ENCODE assay signal across 8 cellular contexts in genomic region chr2:199460101-199460671, GRCh38. TPM values are rescaled to one million over a fixed set of nuclear protein-coding genes. Genes with fewer than 3 reads are reported as not detected.
DNase-seq lines count a peak whose midpoint lies in the region; ATAC-seq and TF ChIP-seq lines count a peak whose summit lies in the region.

No MANE protein-coding gene starts in this region.

- POLR2A ChIA-PET in BJ (lab: Charles Lee): no interaction called here

- H3K9me3 ChIP-seq in thoracic aorta: no peaks in the 10 kb centered on the region

- H3K27ac ChIP-seq in HL-60 (replicated peaks): peak overlapping the region; percentile 99
- peak overlapping the region in 1 of 2 donors; percentile 77 for H3K27ac ChIP-seq in thoracic aorta

- peaks cover 4% of the 10 kb centered on the region for H3K9me3 Mint-ChIP-seq in activated T-helper 1 cell treated with anti-CD3 and anti-CD28 coated beads, Interleukin-12 subunit alpha, Interleukin-12 subunit beta, Interleukin-2, Interleukin-4 antibody, amounts not matched to agents 30 ng/mL and 10 ng/mL and 1 ng/mL, durations not matched to agents 14 hours and 24 hours and 36 hours
- peaks cover 0 to 13% (median 5%) of the 10 kb centered on the region in 6 donors for H3K9me3 Mint-ChIP-seq in immature natural killer cell

- TF ChIP-seq CTCF in BJ (IDR thresholded peaks at IDR 0.05; ENCODE audit: insufficient read depth, low read depth, low read length) (no peak), HL-60 (IDR thresholded peaks at IDR 0.05; ENCODE audit: insufficient read depth, low read length) (no peak), thoracic aorta (IDR thresholded peaks at IDR 0.05) (no peak)

- intact Hi-C loops in activated T-helper 1 cell treated with anti-CD3 and anti-CD28 coated beads, Interleukin-12 subunit alpha, Interleukin-12 subunit beta, Interleukin-2, Interleukin-4 antibody, amounts not matched to agents 30 ng/mL and 10 ng/mL and 1 ng/mL, durations not matched to agents 14 hours and 24 hours and 36 hours (cut with micrococcal nuclease): no loop called here

- H3K4me3 Mint-ChIP-seq in activated T-helper 1 cell treated with anti-CD3 and anti-CD28 coated beads, Interleukin-12 subunit alpha, Interleukin-12 subunit beta, Interleukin-2, Interleukin-4 antibody, amounts not matched to agents 30 ng/mL and 10 ng/mL and 1 ng/mL, durations not matched to agents 14 hours and 24 hours and 36 hours: peak overlapping the region; percentile 89
- peak overlapping the region; percentile 92 to 96 (median 94) for H3K4me3 Mint-ChIP-seq in immature natural killer cell

- H3K36me3 ChIP-seq in BJ (ENCODE audit: control insufficient read depth, insufficient read depth, low read length) (no peaks in the 10 kb centered on the region), thoracic aorta (no peaks in the 10 kb centered on the region)

- ATAC-seq in thoracic aorta (ENCODE audit: insufficient number of reproducible peaks, low FRiP score, low read depth): no peak
- no peak for ATAC-seq in GM21526 (IDR thresholded peaks at IDR 0.05; ENCODE audit: low FRiP score, unreplicated experiment)
- no peak for ATAC-seq in HG03460 (IDR thresholded peaks at IDR 0.05; ENCODE audit: unreplicated experiment)

- peak overlapping the region; percentile 84 for H3K27ac Mint-ChIP-seq in activated T-helper 1 cell treated with anti-CD3 and anti-CD28 coated beads, Interleukin-12 subunit alpha, Interleukin-12 subunit beta, Interleukin-2, Interleukin-4 antibody, amounts not matched to agents 30 ng/mL and 10 ng/mL and 1 ng/mL, durations not matched to agents 14 hours and 24 hours and 36 hours
- H3K27ac Mint-ChIP-seq in immature natural killer cell: peak overlapping the region in 2 of 6 donors; percentile 16 to 75

- H3K4me3 ChIP-seq in BJ (ENCODE audit: low read depth, low read length): peak overlapping the region; percentile 89
- H3K4me3 ChIP-seq in HL-60 (replicated peaks; ENCODE audit: insufficient read depth, low read length): peak overlapping the region; percentile 73
- peak overlapping the region; percentile 85 for H3K4me3 ChIP-seq in thoracic aorta

- H3K4me1 Mint-ChIP-seq in activated T-helper 1 cell treated with anti-CD3 and anti-CD28 coated beads, Interleukin-12 subunit alpha, Interleukin-12 subunit beta, Interleukin-2, Interleukin-4 antibody, amounts not matched to agents 30 ng/mL and 10 ng/mL and 1 ng/mL, durations not matched to agents 14 hours and 24 hours and 36 hours (ENCODE audit: low read depth): peaks cover 17% of the 10 kb centered on the region
- peaks cover 25 to 36% of the 10 kb centered on the region in 2 donors for H3K4me1 Mint-ChIP-seq in immature natural killer cell

- no peak for DNase-seq in BJ (ENCODE audit: low read depth)
- peak; percentile 38 to 76 for DNase-seq in HL-60 (ENCODE audit: low read depth in 1 of 2, low spot score in 1 of 2)
- no peak for DNase-seq in activated T-helper 1 cell treated with anti-CD3 and anti-CD28 coated beads, Interleukin-12 subunit alpha, Interleukin-12 subunit beta, Interleukin-2, Interleukin-4 antibody, amounts not matched to agents 30 ng/mL and 10 ng/mL and 1 ng/mL, durations not matched to agents 14 hours and 24 hours and 36 hours (ENCODE audit: low spot score)
- no peak for DNase-seq in immature natural killer cell
- no peak for DNase-seq in thoracic aorta (ENCODE audit: low spot score)
- no peak for DNase-seq in effector CD4-positive, alpha-beta T cell

- CTCF ChIA-PET in BJ (lab: Yijun Ruan, JAX): interaction anchor here (0.7 to 1.3 kb wide), 2 partner anchors 28 to 979 kb away, joined by 3 read pairs; no protein-coding TSS in a partner anchor

- peaks cover 24% of the 10 kb centered on the region for H3K27me3 ChIP-seq in BJ (ENCODE audit: control insufficient read depth, insufficient read depth, low read length)
- H3K27me3 ChIP-seq in HL-60 (ENCODE audit: insufficient read depth, poor library complexity, severe bottlenecking): peaks cover 13% of the 10 kb centered on the region
- H3K27me3 ChIP-seq in thoracic aorta (replicated peaks; ENCODE audit: insufficient read depth): peaks cover 32% of the 10 kb centered on the region

- H3K27me3 Mint-ChIP-seq in activated T-helper 1 cell treated with anti-CD3 and anti-CD28 coated beads, Interleukin-12 subunit alpha, Interleukin-12 subunit beta, Interleukin-2, Interleukin-4 antibody, amounts not matched to agents 30 ng/mL and 10 ng/mL and 1 ng/mL, durations not matched to agents 14 hours and 24 hours and 36 hours (ENCODE audit: insufficient read depth): peaks cover 53% of the 10 kb centered on the region
- peaks cover 39 to 59% (median 51%) of the 10 kb centered on the region in 3 donors for H3K27me3 Mint-ChIP-seq in immature natural killer cell (ENCODE audit: low read depth in 3 of 3)

- peaks cover 4% of the 10 kb centered on the region for H3K36me3 Mint-ChIP-seq in activated T-helper 1 cell treated with anti-CD3 and anti-CD28 coated beads, Interleukin-12 subunit alpha, Interleukin-12 subunit beta, Interleukin-2, Interleukin-4 antibody, amounts not matched to agents 30 ng/mL and 10 ng/mL and 1 ng/mL, durations not matched to agents 14 hours and 24 hours and 36 hours (ENCODE audit: low read depth)
- H3K36me3 Mint-ChIP-seq in immature natural killer cell: no peaks in the 10 kb centered on the region

- H3K4me1 ChIP-seq in thoracic aorta (ENCODE audit: control insufficient read depth in 1 of 2, low read depth in 2 of 2): peaks cover 26 to 65% of the 10 kb centered on the region in 2 donors

RNA-seq across cellular contexts. Expression of gene SATB2, which starts 2.4 kb away (rescaled TPM):
- polyA plus RNA-seq in BJ (2011; rRNA removed) (2.7 and 4.8 TPM in 2 replicates), immature natural killer cell (under 1 TPM in 1 of 3 donors, not detected in 2; 0.07 TPM)
- polyA minus RNA-seq in BJ (2011; rRNA and poly(A)+ RNA removed): 8.9 and 17.3 TPM in 2 replicates
- 0.02 TPM in 1 of 2 replicates, not detected in the other for total RNA-seq in activated T-helper 1 cell treated with anti-CD3 and anti-CD28 coated beads, Interleukin-12 subunit alpha, Interleukin-12 subunit beta, Interleukin-2, Interleukin-4 antibody, amounts not matched to agents 30 ng/mL and 10 ng/mL and 1 ng/mL, durations not matched to agents 14 hours and 24 hours and 36 hours
- total RNA-seq in thoracic aorta: 1 to 10 TPM; 4.5 to 5.5 TPM

Comparison
In these comparisons a context has a peak if more than half of its experiments do, and no peak if none do; other contexts are left out.
1. DNase-seq: peak in HL-60 (2 of 2); none in BJ (single experiment), activated T-helper 1 cell treated with anti-CD3 and anti-CD28 coated beads, Interleukin-12 subunit alpha, Interleukin-12 subunit beta, Interleukin-2, Interleukin-4 antibody, amounts not matched to agents 30 ng/mL and 10 ng/mL and 1 ng/mL, durations not matched to agents 14 hours and 24 hours and 36 hours (single experiment), immature natural killer cell (0 of 3), thoracic aorta (single experiment) and effector CD4-positive, alpha-beta T cell (single experiment).
2. Peak in every context shown above with its lines, with median percentiles within 50 percentile points of each other: H3K4me3 ChIP-seq.